ENCODE assay signal across 8 cellular contexts in the genomic region with DNA sequence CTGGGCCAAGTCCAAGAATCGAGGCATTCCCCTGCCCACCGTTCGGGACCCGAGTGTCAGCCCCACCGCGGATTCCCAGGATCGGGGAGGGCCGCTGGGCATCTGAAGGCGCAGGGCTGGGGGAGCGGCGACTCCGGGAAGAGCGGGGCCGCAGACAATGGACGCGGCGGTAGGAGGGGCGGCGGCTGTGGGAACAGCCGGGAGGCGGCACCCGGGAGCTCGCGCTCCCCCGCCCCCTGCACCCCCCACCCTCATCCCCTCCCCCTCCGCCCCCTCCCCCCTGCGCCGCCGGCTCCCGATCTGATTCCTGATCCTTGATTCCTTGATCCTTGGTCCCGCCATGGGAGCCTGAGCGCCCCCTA. TPM values are rescaled to one million over a fixed set of nuclear protein-coding genes. Genes with fewer than 3 reads are reported as not detected.
A peak's percentile ranks its signal among the peaks of the same experiment; 100 is the strongest.
DNase-seq lines count a peak whose midpoint lies in the region; ATAC-seq, FAIRE-seq and TF ChIP-seq lines count a peak whose summit lies in the region.

TSS of gene VANGL2 (plus strand) at position 281 of the 362 bp plus-strand sequence. CDS start 15,274 bp downstream, outside the sequence.

- no peaks in the 10 kb centered on the region for H3K9me3 Mint-ChIP-seq in neural crest cell
- no peaks in the 10 kb centered on the region for H3K9me3 Mint-ChIP-seq in type B pancreatic cell

- H3K4me3 Mint-ChIP-seq in neural crest cell = peak within 1 kb of the TSS; percentile 95
- peak within 1 kb of the TSS; percentile 90 for H3K4me3 Mint-ChIP-seq in type B pancreatic cell

- no peak for TF ChIP-seq CTCF in neural crest cell (conservative IDR thresholded peaks at IDR 0.05)
- peak; percentile 21 for TF ChIP-seq CTCF in type B pancreatic cell (conservative IDR thresholded peaks at IDR 0.05)

- DNase-seq in GM12892 (ENCODE audit: insufficient read length) (peak; percentile 51), NCI-H2227 (lab: John Stamatoyannopoulos, UW; ENCODE audit: unreplicated experiment) (peak; percentile 90), activated gamma-delta T cell (lab: John Stamatoyannopoulos, UW) (peak; percentile 24), globus pallidus (ENCODE audit: low spot score) (peak; percentile 82), neural crest cell (ENCODE audit: low read depth, low spot score) (peak; percentile 93), type B pancreatic cell (ENCODE audit: extremely low spot score, unreplicated experiment) (peak; percentile 92), AG08396 (ENCODE audit: low spot score) (no peak)

- H3K4me1 Mint-ChIP-seq in neural crest cell (peaks cover 54% of the 10 kb centered on the region), type B pancreatic cell (ENCODE audit: unreplicated experiment) (peaks cover 48% of the 10 kb centered on the region)

- TF ChIP-seq POLR2A in GM12892 (IDR thresholded peaks at IDR 0.05; ENCODE audit: low read depth, low read length) = no peak

- H3K36me3 Mint-ChIP-seq in neural crest cell (ENCODE audit: low read depth) (peaks cover 1% of the 10 kb centered on the region), type B pancreatic cell (peaks cover 4% of the 10 kb centered on the region)

- H3K27ac Mint-ChIP-seq in neural crest cell (ENCODE audit: unreplicated experiment) (peak within 1 kb of the TSS; percentile 60), type B pancreatic cell (peak within 1 kb of the TSS; percentile 58)

- ATAC-seq in HG03460 (IDR thresholded peaks at IDR 0.05; ENCODE audit: unreplicated experiment) = no peak

- H3K27me3 Mint-ChIP-seq in neural crest cell (ENCODE audit: low read depth) (no peaks in the 10 kb centered on the region), type B pancreatic cell (peaks cover 5% of the 10 kb centered on the region)

- FAIRE-seq in GM12892 (lab: Jason Lieb, UNC) = no peak

RNA-seq across cellular contexts. Expression of gene VANGL2, which starts in this region (rescaled TPM):
- polyA plus RNA-seq in GM12892 (2012; ENCODE audit: missing spikeins) = 0.47 TPM
- total RNA-seq in neural crest cell = 106 and 109 TPM in 2 replicates
- total RNA-seq in type B pancreatic cell (ENCODE audit: low replicate concordance) = 19.8 and 67.3 TPM in 2 replicates
